9 cellular contexts compared by ENCODE assay signal in the genomic region with DNA sequence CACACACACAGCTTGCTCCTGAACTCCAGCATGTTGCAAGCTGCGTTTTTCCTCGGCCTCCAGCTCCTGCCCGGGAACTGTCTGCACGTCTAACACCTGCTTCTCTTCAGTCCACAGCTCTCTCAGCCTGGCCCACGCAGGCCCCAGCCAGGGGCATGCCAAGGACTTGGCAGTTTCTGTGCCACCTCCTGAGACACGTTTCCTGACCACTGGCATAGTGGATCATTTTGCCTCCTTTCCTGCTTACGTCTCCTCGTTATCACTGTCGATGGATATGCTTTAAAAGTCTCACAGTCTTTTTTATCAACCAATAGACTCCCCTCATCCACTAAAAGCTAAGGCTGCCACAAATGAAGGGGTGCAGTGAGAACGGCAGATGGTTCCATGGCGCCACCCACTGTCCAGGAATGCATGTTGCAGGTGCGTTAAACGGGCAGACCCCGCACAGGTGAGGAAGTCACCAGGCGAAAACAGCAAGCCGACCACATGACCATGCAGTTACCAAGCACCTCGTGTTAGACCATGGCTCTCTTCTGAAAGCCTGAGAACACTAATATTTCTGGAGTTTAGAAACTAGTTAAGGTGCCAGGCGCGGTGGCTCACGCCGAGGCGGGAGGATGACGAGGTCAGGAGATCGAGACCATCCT. TPM values are rescaled to one million over a fixed set of nuclear protein-coding genes. Genes with fewer than 3 reads are reported as not detected.
DNase-seq lines count a peak whose midpoint lies in the region; ATAC-seq and TF ChIP-seq lines count a peak whose summit lies in the region.
"Had no signal": no experiment of that assay in that cellular context is flagged by ENCODE, and none has a peak within 500 bp of the region (broad histone marks: within the 10 kb centered on the region; RNA-seq: fewer than 3 reads in every experiment).

No MANE protein-coding gene starts in this region.

- peaks cover 13 to 22% of the 10 kb centered on the region in 2 experiments for H3K36me3 ChIP-seq in mesenchymal stem cell (ENCODE audit: control insufficient read depth in 1 of 2, insufficient read depth in 2 of 2, low read depth in 1 of 2, low read length in 2 of 2)

- no peak overlapping the region for H3K27ac Mint-ChIP-seq in activated CD4-positive, alpha-beta T cell treated with anti-CD3 and anti-CD28 coated beads, Interleukin-2, amount 10 ng/mL, durations not matched to agents 24 days and 14 days

- no peak overlapping the region for H2AK5ac ChIP-seq in mesenchymal stem cell (ENCODE audit: low read length, severe bottlenecking)

- H4K8ac ChIP-seq in mesenchymal stem cell (ENCODE audit: low read length), result no peak overlapping the region

- peak overlapping the region in 1 of 2 experiments; percentile 62 for H3K14ac ChIP-seq in mesenchymal stem cell (ENCODE audit: low read length in 2 of 2)

- peak; percentile 34 for DNase-seq in EL
- DNase-seq in NCI-H1694 (lab: John Stamatoyannopoulos, UW), result peak; percentile 38
- DNase-seq in activated CD4-positive, alpha-beta T cell treated with anti-CD3 and anti-CD28 coated beads, Interleukin-2, amount 10 ng/mL, durations not matched to agents 24 days and 14 days, result peak; percentile 88
- no peak for DNase-seq in coronary artery (ENCODE audit: low spot score)
- peak; percentile 11 for DNase-seq in mesenchymal stem cell
- DNase-seq in stimulated activated CD8-positive, alpha-beta memory T cell treated with anti-CD3 and anti-CD28 coated beads, Interleukin-7, amount 100 ng/mL, for 48 hours (ENCODE audit: extremely low read depth in 1 of 2, low read depth in 1 of 2), result peak; percentile 6 to 29
- no peak for DNase-seq in T1000 (lab: John Stamatoyannopoulos, UW)

- peak overlapping the region; percentile 23 for H3K4me3 Mint-ChIP-seq in activated CD4-positive, alpha-beta T cell treated with anti-CD3 and anti-CD28 coated beads, Interleukin-2, amount 10 ng/mL, durations not matched to agents 24 days and 14 days

- H3K23ac ChIP-seq in mesenchymal stem cell (ENCODE audit: low read length in 2 of 2), result no peak overlapping the region

- 60% methylated on average over 21 of the region's 24 CpGs for WGBS in mesenchymal stem cell

- no peaks in the 10 kb centered on the region for H3K27me3 ChIP-seq in mesenchymal stem cell (ENCODE audit: control insufficient read depth in 1 of 2, insufficient read depth in 1 of 2, low read length in 2 of 2)
- H3K27me3 ChIP-seq: SJCRH30 had no signal

- intact Hi-C loops in activated CD4-positive, alpha-beta T cell treated with anti-CD3 and anti-CD28 coated beads, Interleukin-2, amount 10 ng/mL, durations not matched to agents 24 days and 14 days (cut with micrococcal nuclease), result loop anchor here (1.0 kb wide), 2 partner anchors 59 to 91 kb away; no protein-coding TSS in a partner anchor

- H2AFZ ChIP-seq in mesenchymal stem cell (ENCODE audit: low read depth, low read length), result no peak overlapping the region

- H3K9ac ChIP-seq in mesenchymal stem cell (ENCODE audit: low read length), result no peak overlapping the region

- no peaks in the 10 kb centered on the region for H3K79me1 ChIP-seq in mesenchymal stem cell (replicated peaks; ENCODE audit: low read length, poor library complexity, severe bottlenecking)

- peak; percentile 68 for TF ChIP-seq CTCF in coronary artery (IDR thresholded peaks at IDR 0.05)

- peaks cover 5% of the 10 kb centered on the region for H3K27me3 Mint-ChIP-seq in activated CD4-positive, alpha-beta T cell treated with anti-CD3 and anti-CD28 coated beads, Interleukin-2, amount 10 ng/mL, durations not matched to agents 24 days and 14 days

- no peak overlapping the region for H2BK5ac ChIP-seq in mesenchymal stem cell (ENCODE audit: low read depth, low read length, poor library complexity, severe bottlenecking)

- no peak overlapping the region for H2BK12ac ChIP-seq in mesenchymal stem cell (ENCODE audit: low read length in 2 of 2)

- no peak for ATAC-seq in HG03439 (IDR thresholded peaks at IDR 0.05; ENCODE audit: unreplicated experiment)

- H3K4me1 Mint-ChIP-seq in activated CD4-positive, alpha-beta T cell treated with anti-CD3 and anti-CD28 coated beads, Interleukin-2, amount 10 ng/mL, durations not matched to agents 24 days and 14 days, result peaks cover 4% of the 10 kb centered on the region

- no peaks in the 10 kb centered on the region for H3K9me3 ChIP-seq in mesenchymal stem cell (ENCODE audit: control insufficient read depth, low read length)
- H3K9me3 ChIP-seq: SJCRH30 had no signal

- H3K27ac ChIP-seq in coronary artery, result no peak overlapping the region
- H3K27ac ChIP-seq in mesenchymal stem cell (ENCODE audit: low read length, poor library complexity, severe bottlenecking), result no peak overlapping the region
- H3K27ac ChIP-seq: SJCRH30 had no signal

- H3K18ac ChIP-seq in mesenchymal stem cell (ENCODE audit: low read depth in 1 of 2, low read length in 2 of 2), result no peak overlapping the region

- H3K4me1 ChIP-seq in mesenchymal stem cell (ENCODE audit: control insufficient read depth, insufficient read depth, low read depth, low read length), result peaks cover 10% of the 10 kb centered on the region

- no peak overlapping the region for H2BK120ac ChIP-seq in mesenchymal stem cell (ENCODE audit: low read depth, low read length)

- no peak overlapping the region for H3K4me2 ChIP-seq in mesenchymal stem cell (ENCODE audit: low read length, poor library complexity, severe bottlenecking)

- no peak overlapping the region for H2BK15ac ChIP-seq in mesenchymal stem cell (ENCODE audit: low read depth, poor library complexity, severe bottlenecking)

- H3K4ac ChIP-seq in mesenchymal stem cell (ENCODE audit: low read depth in 1 of 2, low read length in 2 of 2), result no peak overlapping the region

- no peaks in the 10 kb centered on the region for H3K36me3 Mint-ChIP-seq in activated CD4-positive, alpha-beta T cell treated with anti-CD3 and anti-CD28 coated beads, Interleukin-2, amount 10 ng/mL, durations not matched to agents 24 days and 14 days (ENCODE audit: low read depth)

- no peaks in the 10 kb centered on the region for H3K9me3 Mint-ChIP-seq in activated CD4-positive, alpha-beta T cell treated with anti-CD3 and anti-CD28 coated beads, Interleukin-2, amount 10 ng/mL, durations not matched to agents 24 days and 14 days

- no peak overlapping the region for H4K91ac ChIP-seq in mesenchymal stem cell (ENCODE audit: low read length)

- H3K4me3 ChIP-seq in coronary artery (no peak overlapping the region), mesenchymal stem cell (ENCODE audit: insufficient read depth in 1 of 2, low read depth in 1 of 2, low read length in 2 of 2) (no peak overlapping the region)
- H3K4me3 ChIP-seq: SJCRH30 had no signal

RNA-seq across cellular contexts. Expression of a gene that starts 14.7 kb away (rescaled TPM):
- total RNA-seq in activated CD4-positive, alpha-beta T cell treated with anti-CD3 and anti-CD28 coated beads, Interleukin-2, amount 10 ng/mL, durations not matched to agents 24 days and 14 days, result 14.2 and 18.8 TPM in 2 replicates
- 16.1 TPM for polyA plus RNA-seq in mesenchymal stem cell (2013, experiment 1 of 2)
- polyA plus RNA-seq in mesenchymal stem cell (2013, experiment 2 of 2), result 16.1 TPM

RNA-seq across cellular contexts. Expression of a gene that starts 53.8 kb away (rescaled TPM):
- 7.6 and 7.8 TPM in 2 replicates for total RNA-seq in activated CD4-positive, alpha-beta T cell treated with anti-CD3 and anti-CD28 coated beads, Interleukin-2, amount 10 ng/mL, durations not matched to agents 24 days and 14 days
- 44.7 TPM for polyA plus RNA-seq in mesenchymal stem cell (2013, experiment 1 of 2)
- polyA plus RNA-seq in mesenchymal stem cell (2013, experiment 2 of 2), result 44.0 TPM

Comparison
In these comparisons a context has a peak if more than half of its experiments do, and no peak if none do; other contexts are left out.
1. DNase-seq: peak in EL (single experiment), NCI-H1694 (single experiment), activated CD4-positive, alpha-beta T cell treated with anti-CD3 and anti-CD28 coated beads, Interleukin-2, amount 10 ng/mL, durations not matched to agents 24 days and 14 days (single experiment), mesenchymal stem cell (single experiment) and stimulated activated CD8-positive, alpha-beta memory T cell treated with anti-CD3 and anti-CD28 coated beads, Interleukin-7, amount 100 ng/mL, for 48 hours (2 of 2); none in coronary artery (single experiment) and T1000 (single experiment).